Comparison of ENCODE assay signal across 11 cellular contexts in the genomic region with DNA sequence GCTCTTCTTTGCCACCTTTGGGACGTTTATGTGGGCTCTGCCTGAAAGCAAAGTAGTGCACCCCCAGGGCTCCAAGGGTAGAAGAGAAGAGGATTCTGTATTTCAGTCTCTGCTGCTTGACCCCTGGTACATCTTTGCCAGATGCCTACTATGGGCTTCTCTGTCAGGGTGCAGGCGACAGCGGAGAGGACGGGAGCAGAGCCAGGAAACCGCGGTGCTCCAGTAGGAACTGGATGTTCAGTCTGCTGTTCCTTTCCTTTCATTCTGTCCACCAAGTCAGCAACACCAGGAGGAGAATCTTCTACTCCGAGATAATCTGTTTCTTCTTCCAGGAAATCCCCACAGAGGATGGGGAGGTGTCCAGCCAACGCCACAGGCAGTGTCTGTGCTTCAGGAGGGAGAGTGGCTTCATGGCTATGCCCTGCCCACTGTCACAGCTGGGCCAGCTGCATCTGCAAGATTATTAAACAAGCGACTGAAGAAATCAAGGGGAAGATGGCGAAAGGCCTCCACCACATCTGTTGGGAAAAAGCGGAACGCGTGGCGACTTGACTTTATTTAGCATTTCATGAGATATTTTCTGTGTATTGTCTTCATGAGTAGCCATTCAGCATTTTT.
"Had no signal": no experiment of that assay in that cellular context is flagged by ENCODE, and none has a peak within 500 bp of the region (broad histone marks: within the 10 kb centered on the region; RNA-seq: fewer than 3 reads in every experiment).

No MANE protein-coding gene starts in this region.

- DNase-seq: activated CD4-positive, CD25-positive, alpha-beta regulatory T cell treated with anti-CD3 and anti-CD28 coated beads, Interleukin-2, amount 50 U/mL, for 72 hours; activated naive CD4-positive, alpha-beta T cell treated with Interleukin-2 at 50 U/mL for 16 hours; activated naive CD8-positive, alpha-beta T cell treated with anti-CD3 and anti-CD28 coated beads, Interleukin-2, amount 50 U/mL, for 24 hours; foreskin keratinocyte; glutamatergic neuron; pancreas had no signal

- H3K9me3 ChIP-seq: pancreas had no signal

- H3K36me3 ChIP-seq: cardiac muscle cell, pancreas, tibial nerve, vagina had no signal

- H3K4me1 ChIP-seq: foreskin keratinocyte, pancreas, tibial nerve, vagina had no signal

- H3K27me3 ChIP-seq: foreskin keratinocyte, pancreas, tibial nerve, vagina had no signal

- H3K27ac ChIP-seq: cardiac muscle cell, foreskin keratinocyte, pancreas, tibial nerve, vagina had no signal

- H3K4me3 ChIP-seq: cardiac muscle cell, lung, pancreas, tibial nerve, vagina had no signal

- ATAC-seq: activated naive CD8-positive, alpha-beta T cell treated with anti-CD3 and anti-CD28 coated beads, Interleukin-2, amount 50 U/mL, for 24 hours; foreskin keratinocyte; pancreas; stimulated activated effector memory CD8-positive, alpha-beta T cell treated with anti-CD3 and anti-CD28 coated beads, Interleukin-12 subunit alpha, Interleukin-12 subunit beta, amount 100 ng/mL, for 72 hours had no signal
